ENCODE assay signal across 1 cellular context in the genomic region with DNA sequence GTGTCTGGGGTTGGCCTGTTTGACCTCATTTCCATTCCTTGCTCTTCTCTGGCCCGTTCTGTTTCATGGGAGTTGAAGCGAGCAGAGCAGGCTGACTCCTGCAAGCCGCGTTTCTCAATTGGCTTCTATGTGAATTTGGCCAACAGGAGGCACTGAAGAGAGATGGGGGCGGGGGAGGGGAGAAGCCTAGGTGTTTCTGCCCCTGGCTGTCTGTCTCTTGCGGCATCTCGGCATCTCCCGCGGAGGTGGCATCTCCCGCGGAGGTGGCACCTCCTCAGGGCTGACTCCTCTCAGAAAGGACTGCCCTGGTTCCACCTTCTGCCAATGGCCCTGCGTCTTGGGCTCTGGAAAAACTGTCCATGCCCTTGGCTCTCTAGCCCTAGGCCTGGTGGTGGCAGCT.
TF ChIP-seq lines count a peak whose summit lies in the region.

No MANE protein-coding gene starts in this region.

TF ChIP-seq in K562, 482 proteins besides CTCF, POLR2A, EP300 and RAD21:
- TF ChIP-seq, protein P1, sequence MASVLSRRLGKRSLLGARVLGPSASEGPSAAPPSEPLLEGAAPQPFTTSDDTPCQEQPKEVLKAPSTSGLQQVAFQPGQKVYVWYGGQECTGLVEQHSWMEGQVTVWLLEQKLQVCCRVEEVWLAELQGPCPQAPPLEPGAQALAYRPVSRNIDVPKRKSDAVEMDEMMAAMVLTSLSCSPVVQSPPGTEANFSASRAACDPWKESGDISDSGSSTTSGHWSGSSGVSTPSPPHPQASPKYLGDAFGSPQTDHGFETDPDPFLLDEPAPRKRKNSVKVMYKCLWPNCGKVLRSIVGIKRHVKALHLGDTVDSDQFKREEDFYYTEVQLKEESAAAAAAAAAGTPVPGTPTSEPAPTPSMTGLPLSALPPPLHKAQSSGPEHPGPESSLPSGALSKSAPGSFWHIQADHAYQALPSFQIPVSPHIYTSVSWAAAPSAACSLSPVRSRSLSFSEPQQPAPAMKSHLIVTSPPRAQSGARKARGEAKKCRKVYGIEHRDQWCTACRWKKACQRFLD (CRISPR knock-in tag; IDR thresholded peaks at IDR 0.05) = no peak
- no peak for TF ChIP-seq E2F3 (CRISPR knock-in tag; IDR thresholded peaks at IDR 0.05)
- TF ChIP-seq ZNF511 (CRISPR knock-in tag; IDR thresholded peaks at IDR 0.05) = no peak
- TF ChIP-seq ZNF766 (CRISPR knock-in tag; conservative IDR thresholded peaks at IDR 0.05) = no peak
- TF ChIP-seq ZNF586 (CRISPR knock-in tag; conservative IDR thresholded peaks at IDR 0.05) = no peak
- TF ChIP-seq ZNF449 (CRISPR knock-in tag; IDR thresholded peaks at IDR 0.05) = no peak
- TF ChIP-seq ETV6 (IDR thresholded peaks at IDR 0.05; ENCODE audit: borderline replicate concordance in 1 of 2, low read depth in 2 of 2, low read length in 1 of 2) = no peak
- no peak for TF ChIP-seq ETV6 (CRISPR knock-in tag; IDR thresholded peaks at IDR 0.05; ENCODE audit: borderline replicate concordance)
- no peak for TF ChIP-seq SRSF3 (IDR thresholded peaks at IDR 0.05; ENCODE audit: insufficient read depth, low read length)
- no peak for TF ChIP-seq MTF1 (CRISPR knock-in tag; IDR thresholded peaks at IDR 0.05; ENCODE audit: borderline replicate concordance)
- TF ChIP-seq, protein P2, sequence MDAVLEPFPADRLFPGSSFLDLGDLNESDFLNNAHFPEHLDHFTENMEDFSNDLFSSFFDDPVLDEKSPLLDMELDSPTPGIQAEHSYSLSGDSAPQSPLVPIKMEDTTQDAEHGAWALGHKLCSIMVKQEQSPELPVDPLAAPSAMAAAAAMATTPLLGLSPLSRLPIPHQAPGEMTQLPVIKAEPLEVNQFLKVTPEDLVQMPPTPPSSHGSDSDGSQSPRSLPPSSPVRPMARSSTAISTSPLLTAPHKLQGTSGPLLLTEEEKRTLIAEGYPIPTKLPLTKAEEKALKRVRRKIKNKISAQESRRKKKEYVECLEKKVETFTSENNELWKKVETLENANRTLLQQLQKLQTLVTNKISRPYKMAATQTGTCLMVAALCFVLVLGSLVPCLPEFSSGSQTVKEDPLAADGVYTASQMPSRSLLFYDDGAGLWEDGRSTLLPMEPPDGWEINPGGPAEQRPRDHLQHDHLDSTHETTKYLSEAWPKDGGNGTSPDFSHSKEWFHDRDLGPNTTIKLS (IDR thresholded peaks at IDR 0.05; ENCODE audit: borderline replicate concordance, low read depth) = no peak
- no peak for TF ChIP-seq BHLHE40 (IDR thresholded peaks at IDR 0.05; ENCODE audit: low read length)
- TF ChIP-seq NELFE (IDR thresholded peaks at IDR 0.05; ENCODE audit: insufficient read depth, insufficient read length) = no peak
- TF ChIP-seq, protein P3, sequence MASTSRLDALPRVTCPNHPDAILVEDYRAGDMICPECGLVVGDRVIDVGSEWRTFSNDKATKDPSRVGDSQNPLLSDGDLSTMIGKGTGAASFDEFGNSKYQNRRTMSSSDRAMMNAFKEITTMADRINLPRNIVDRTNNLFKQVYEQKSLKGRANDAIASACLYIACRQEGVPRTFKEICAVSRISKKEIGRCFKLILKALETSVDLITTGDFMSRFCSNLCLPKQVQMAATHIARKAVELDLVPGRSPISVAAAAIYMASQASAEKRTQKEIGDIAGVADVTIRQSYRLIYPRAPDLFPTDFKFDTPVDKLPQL (IDR thresholded peaks at IDR 0.05; ENCODE audit: extremely low read depth, insufficient read length) = no peak
